Comparison of ENCODE assay signal across 12 cellular contexts in genomic region chr12:91986084-91986483, GRCh38.
DNase-seq lines count a peak whose midpoint lies in the region; ATAC-seq lines count a peak whose summit lies in the region.
"Had no signal": no experiment of that assay in that cellular context is flagged by ENCODE, and none has a peak within 500 bp of the region (broad histone marks: within the 10 kb centered on the region; RNA-seq: fewer than 3 reads in every experiment).

No MANE protein-coding gene starts in this region.

- ATAC-seq in GM21825 (IDR thresholded peaks at IDR 0.05; ENCODE audit: unreplicated experiment) = no peak
- ATAC-seq: foreskin keratinocyte, left colon had no signal

- H3K4me2 ChIP-seq in skeletal muscle satellite cell (ENCODE audit: low read length) = peak overlapping the region; percentile 10

- H3K9me3 ChIP-seq in SJSA1 (replicated peaks) (no peaks in the 10 kb centered on the region), skeletal muscle satellite cell (replicated peaks; ENCODE audit: low read length) (no peaks in the 10 kb centered on the region)
- H3K9me3 ChIP-seq: colonic mucosa, SJCRH30 had no signal

- H3K4me3 ChIP-seq in SJSA1 (no peak overlapping the region), skeletal muscle satellite cell (ENCODE audit: low read length) (no peak overlapping the region)
- H3K4me3 ChIP-seq: colonic mucosa, SJCRH30 had no signal

- DNase-seq in H4 (ENCODE audit: low spot score) (peak; percentile 67), SJSA1 (ENCODE audit: low read depth in 1 of 2, low spot score in 2 of 2) (peak; percentile 61 to 80), epithelial cell of prostate (ENCODE audit: low read depth, low spot score) (peak; percentile 20), NCI-H1436 (lab: John Stamatoyannopoulos, UW) (no peak), NAMALWA (ENCODE audit: low spot score) (no peak)
- DNase-seq: activated B cell treated with CpG ODN at 0.5 μM for 24 hours, colonic mucosa, left colon, SJCRH30 had no signal

- no peaks in the 10 kb centered on the region for H3K27me3 ChIP-seq in SJSA1 (replicated peaks)
- H3K27me3 ChIP-seq in skeletal muscle satellite cell (ENCODE audit: control insufficient read depth, insufficient read depth, low read length) = no peaks in the 10 kb centered on the region
- H3K27me3 ChIP-seq: colonic mucosa, foreskin keratinocyte, SJCRH30 had no signal

- H3K27ac ChIP-seq in SJSA1 (peak overlapping the region; percentile 58), epithelial cell of prostate (no peak overlapping the region)
- H3K27ac ChIP-seq: colonic mucosa, foreskin keratinocyte, SJCRH30 had no signal

- H3K36me3 ChIP-seq in SJSA1 = no peaks in the 10 kb centered on the region
- H3K36me3 ChIP-seq in skeletal muscle satellite cell (ENCODE audit: insufficient read depth, low read length) = no peaks in the 10 kb centered on the region
- H3K36me3 ChIP-seq: colonic mucosa, SJCRH30 had no signal

- peaks cover 69% of the 10 kb centered on the region for H3K4me1 ChIP-seq in SJSA1 (replicated peaks)
- H3K4me1 ChIP-seq in skeletal muscle satellite cell (ENCODE audit: control insufficient read depth, insufficient read depth, low read length) = peaks cover 65% of the 10 kb centered on the region
- H3K4me1 ChIP-seq: colonic mucosa, foreskin keratinocyte had no signal

- no peak overlapping the region for H3K9ac ChIP-seq in skeletal muscle satellite cell (ENCODE audit: low read depth, low read length)

Comparison
In these comparisons a context has a peak if more than half of its experiments do, and no peak if none do; other contexts are left out.
1. DNase-seq: peak in H4 (single experiment), SJSA1 (2 of 2) and epithelial cell of prostate (single experiment); none in NCI-H1436 (single experiment) and NAMALWA (single experiment).